ENCODE assay signal across 8 cellular contexts in the genomic region with DNA sequence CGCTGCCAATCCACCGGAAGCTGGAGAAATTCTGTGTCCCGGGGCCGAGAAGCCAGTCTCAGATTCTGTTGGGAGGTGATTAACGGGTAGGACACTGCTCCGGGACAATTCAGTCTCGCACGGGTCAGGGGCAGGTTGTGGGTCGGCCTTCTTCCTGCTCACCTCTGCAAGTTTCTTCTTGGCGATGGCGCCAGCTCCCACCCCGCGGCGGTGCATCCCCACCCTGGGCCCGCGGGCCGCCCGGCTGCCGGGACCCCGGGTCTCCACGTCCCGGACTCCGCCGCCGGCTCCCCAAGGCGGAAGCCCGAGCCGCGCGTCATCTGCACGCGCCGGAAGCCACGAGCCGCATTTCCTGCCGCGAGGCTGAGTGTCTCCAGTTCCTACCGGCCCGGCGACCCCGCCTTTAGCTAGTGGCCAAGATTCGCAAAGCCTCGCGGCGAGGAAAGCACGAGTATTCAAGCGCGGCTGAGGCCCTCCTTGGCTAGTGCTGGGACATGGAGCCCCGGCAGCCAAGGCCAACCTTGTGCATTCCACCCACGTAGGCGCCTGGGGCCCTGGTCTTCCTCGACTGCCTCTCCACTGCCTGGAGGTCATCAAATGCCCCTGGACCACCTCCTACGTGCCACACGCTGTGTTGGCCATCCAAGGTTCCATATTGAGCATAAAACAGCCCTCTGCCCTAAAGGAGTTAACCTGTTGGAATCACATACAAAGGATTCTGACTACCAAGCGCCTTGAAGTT. TPM values are rescaled to one million over a fixed set of nuclear protein-coding genes. Genes with fewer than 3 reads are reported as not detected.
DNase-seq lines count a peak whose midpoint lies in the region; ATAC-seq, FAIRE-seq and TF ChIP-seq lines count a peak whose summit lies in the region.

A gene with protein sequence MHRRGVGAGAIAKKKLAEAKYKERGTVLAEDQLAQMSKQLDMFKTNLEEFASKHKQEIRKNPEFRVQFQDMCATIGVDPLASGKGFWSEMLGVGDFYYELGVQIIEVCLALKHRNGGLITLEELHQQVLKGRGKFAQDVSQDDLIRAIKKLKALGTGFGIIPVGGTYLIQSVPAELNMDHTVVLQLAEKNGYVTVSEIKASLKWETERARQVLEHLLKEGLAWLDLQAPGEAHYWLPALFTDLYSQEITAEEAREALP (minus strand): TSS at position 324 of the 742 bp plus-strand sequence. CDS start 108 bp downstream, at position 216.

- ATAC-seq in stimulated activated naive CD8-positive, alpha-beta T cell treated with anti-CD3 and anti-CD28 coated beads, Interleukin-15, Interleukin-2, amounts not matched to agents 100 U/mL and 50 U/mL, for 24 hours, result peak; percentile 96

- H3K4me3 Mint-ChIP-seq in nephron, result peak within 1 kb of the TSS; percentile 97 to 99 (median 98)

- peak; percentile 72 for TF ChIP-seq POLR2A in H54 (IDR thresholded peaks at IDR 0.05; ENCODE audit: low read depth, low read length)

- H3K4me1 Mint-ChIP-seq in nephron, result peaks cover 10% of the 10 kb centered on the region

- peak within 1 kb of the TSS; percentile 88 to 98 (median 97) for H3K27ac Mint-ChIP-seq in nephron

- TF ChIP-seq CTCF in fibroblast of the aortic adventitia (IDR thresholded peaks at IDR 0.05; ENCODE audit: insufficient read depth, low read length) (no peak), nephron (IDR thresholded peaks at IDR 0.05; ENCODE audit: unreplicated experiment in 3 of 3) (no peak)

- peaks cover 6% of the 10 kb centered on the region for H3K27me3 Mint-ChIP-seq in nephron (ENCODE audit: low read depth)

- peak within 1 kb of the TSS; percentile 93 for H3K4me3 ChIP-seq in fibroblast of the aortic adventitia (ENCODE audit: low read depth, low read length)

- peaks cover 13% of the 10 kb centered on the region for H3K36me3 Mint-ChIP-seq in nephron (ENCODE audit: low read depth)

- peak; percentile 89 for DNase-seq in EH (ENCODE audit: low read depth)
- peak; percentile 98 for DNase-seq in H54 (ENCODE audit: insufficient read length, low spot score)
- peak; percentile 88 for DNase-seq in M059J (ENCODE audit: low read depth)
- DNase-seq in SHP77 (lab: John Stamatoyannopoulos, UW), result peak; percentile 89 to 94
- DNase-seq in activated effector memory CD4-positive, alpha-beta T cell treated with Interleukin-2 at 50 U/mL for 16 hours, result peak; percentile 89
- peak; percentile 87 for DNase-seq in fibroblast of the aortic adventitia (ENCODE audit: low read depth)
- peak; percentile 95 for DNase-seq in stimulated activated naive CD8-positive, alpha-beta T cell treated with anti-CD3 and anti-CD28 coated beads, Interleukin-15, Interleukin-2, amounts not matched to agents 100 U/mL and 50 U/mL, for 24 hours

- no peak for FAIRE-seq in H54 (lab: Jason Lieb, UNC)

- no peaks in the 10 kb centered on the region for H3K9me3 Mint-ChIP-seq in nephron

RNA-seq across cellular contexts. Expression of the gene that starts here (rescaled TPM):
- 58.4 and 83.4 TPM in 2 replicates for total RNA-seq in M059J (2014; rRNA removed; shearing (Covaris generic))
- 72.6 and 89.5 TPM in 2 replicates for total RNA-seq in fibroblast of the aortic adventitia (ENCODE audit: low replicate concordance)

Comparison
In these comparisons a context has a peak if more than half of its experiments do, and no peak if none do; other contexts are left out.
1. Peak in every context shown above with its lines: DNase-seq, ATAC-seq and H3K4me3 ChIP-seq.